11 cellular contexts compared by ENCODE assay signal in genomic region chr12:3304436-3305135, GRCh38.
DNase-seq lines count a peak whose midpoint lies in the region; ATAC-seq and TF ChIP-seq lines count a peak whose summit lies in the region.
"Had no signal": no experiment of that assay in that cellular context is flagged by ENCODE, and none has a peak within 500 bp of the region (broad histone marks: within the 10 kb centered on the region; RNA-seq: fewer than 3 reads in every experiment).

No MANE protein-coding gene starts in this region.

- intact Hi-C loops in mammary epithelial cell (cut with micrococcal nuclease) = loop anchor here (1.0 to 5.0 kb wide), 7 partner anchors 63 to 973 kb away; no protein-coding TSS in a partner anchor

- peaks cover 45% of the 10 kb centered on the region for H3K4me1 Mint-ChIP-seq in nephron

- no peak for TF ChIP-seq CTCF in mammary epithelial cell (conservative IDR thresholded peaks at IDR 0.05 in 1 of 2, IDR thresholded peaks at IDR 0.05 in 1 of 2; ENCODE audit: extremely low read depth in 1 of 2, insufficient read depth in 1 of 2, low read depth in 1 of 2, low read length in 2 of 2)
- no peak for TF ChIP-seq CTCF in nephron (IDR thresholded peaks at IDR 0.05; ENCODE audit: unreplicated experiment in 3 of 3)
- no peak for TF ChIP-seq CTCF in omental fat pad (IDR thresholded peaks at IDR 0.05)

- ATAC-seq in omental fat pad (ENCODE audit: low FRiP score) = no peak
- ATAC-seq in GM21381 (IDR thresholded peaks at IDR 0.05; ENCODE audit: unreplicated experiment) = no peak
- no peak for ATAC-seq in GM19351 (IDR thresholded peaks at IDR 0.05; ENCODE audit: unreplicated experiment)
- ATAC-seq: naive thymus-derived CD8-positive, alpha-beta T cell had no signal

- BruUV-seq in mammary epithelial cell (replicated peaks; lab: Mats Ljungman, UMichigan) = no TSS peak

- H3K4me2 ChIP-seq in mammary epithelial cell (ENCODE audit: insufficient read depth, low read depth, low read length) = peak overlapping the region; percentile 76

- H3K27ac Mint-ChIP-seq in nephron = peak overlapping the region; percentile 3 to 14 (median 4)
- H3K27ac Mint-ChIP-seq: naive thymus-derived CD8-positive, alpha-beta T cell had no signal

- H3K36me3 ChIP-seq in mammary epithelial cell (ENCODE audit: insufficient read depth, low read length) = no peaks in the 10 kb centered on the region

- peak overlapping the region; percentile 65 for H3K9ac ChIP-seq in mammary epithelial cell (ENCODE audit: insufficient read depth, low read length)

- H4K20me1 ChIP-seq in mammary epithelial cell (ENCODE audit: insufficient read depth, low read length) = no peaks in the 10 kb centered on the region

- 65% methylated on average over 22 of the region's 27 CpGs for WGBS in mammary epithelial cell (ENCODE audit: low coverage, missing lambda C conversion rate)

- peaks cover 41% of the 10 kb centered on the region for H3K4me1 ChIP-seq in mammary epithelial cell (ENCODE audit: insufficient read depth, low read length)

- H3K9me3 ChIP-seq in mammary epithelial cell (replicated peaks; ENCODE audit: insufficient read depth, low read length) = no peaks in the 10 kb centered on the region

- peaks cover 70% of the 10 kb centered on the region for H3K27me3 Mint-ChIP-seq in nephron (ENCODE audit: low read depth)

- H3K9me3 Mint-ChIP-seq in nephron = no peaks in the 10 kb centered on the region
- H3K9me3 Mint-ChIP-seq: naive thymus-derived CD8-positive, alpha-beta T cell had no signal

- CTCF ChIA-PET in mammary epithelial cell (lab: Charles Lee; ENCODE audit: low non-redundant PET) = interaction anchor here (0.6 to 1.2 kb wide), 5 partner anchors 55 to 499 kb away, joined by 3 to 6 read pairs (median 6); no protein-coding TSS in a partner anchor

- peak overlapping the region; percentile 51 for H2AFZ ChIP-seq in mammary epithelial cell (ENCODE audit: low read depth, low read length)

- in situ Hi-C loops in mammary epithelial cell (cut with MboI; ENCODE audit: low sequenced_read_pairs in 2 of 2) = loop anchor here (5.0 to 25.0 kb wide), 2 partner anchors 233 to 473 kb away; no protein-coding TSS in a partner anchor

- peak overlapping the region; percentile 86 for H3K27ac ChIP-seq in mammary epithelial cell (ENCODE audit: insufficient read depth, low read depth, low read length)

- no peaks in the 10 kb centered on the region for H3K79me2 ChIP-seq in mammary epithelial cell (ENCODE audit: insufficient read depth, low read length)

- DNase-seq in DMS153 treated with DMSO at 0.1 percent for 48 hours (lab: John Stamatoyannopoulos, UW; ENCODE audit: unreplicated experiment) (peak; percentile 81), NCI-H146 (lab: John Stamatoyannopoulos, UW) (peak; percentile 99), mammary epithelial cell (peak; percentile 97), ureter (ENCODE audit: low spot score) (no peak), omental fat pad (ENCODE audit: low spot score) (no peak)
- DNase-seq: activated CD4-positive, alpha-beta T cell treated with anti-CD3 and anti-CD28 coated beads, Interleukin-2, amount 50 U/mL, for 4 hours; effector memory CD4-positive, alpha-beta T cell; naive thymus-derived CD8-positive, alpha-beta T cell had no signal

- H3K36me3 Mint-ChIP-seq in nephron (ENCODE audit: low read depth) = no peaks in the 10 kb centered on the region
- H3K36me3 Mint-ChIP-seq: naive thymus-derived CD8-positive, alpha-beta T cell had no signal

- no peak overlapping the region for H3K4me3 Mint-ChIP-seq in nephron
- H3K4me3 Mint-ChIP-seq: naive thymus-derived CD8-positive, alpha-beta T cell had no signal

- dilution Hi-C loops in mammary epithelial cell (cut with HindIII; ENCODE audit: low sequenced_read_pairs) = loop anchor here (10.0 to 25.0 kb wide), 2 partner anchors 190 to 508 kb away; partner anchors contain the start of gene PRMT8

- H3K27me3 ChIP-seq in mammary epithelial cell (ENCODE audit: insufficient read depth, low read length) = no peaks in the 10 kb centered on the region

- peak overlapping the region in 1 of 3 experiments; percentile 6 for H3K4me3 ChIP-seq in mammary epithelial cell (replicated peaks in 1 of 3; ENCODE audit: insufficient read depth in 1 of 3, low read depth in 2 of 3, low read length in 3 of 3)

Comparison
In these comparisons a context has a peak if more than half of its experiments do, and no peak if none do; other contexts are left out.
1. DNase-seq: peak in DMS153 treated with DMSO at 0.1 percent for 48 hours (single experiment), NCI-H146 (single experiment) and mammary epithelial cell (single experiment); none in ureter (single experiment) and omental fat pad (single experiment).